In the genomic region with DNA sequence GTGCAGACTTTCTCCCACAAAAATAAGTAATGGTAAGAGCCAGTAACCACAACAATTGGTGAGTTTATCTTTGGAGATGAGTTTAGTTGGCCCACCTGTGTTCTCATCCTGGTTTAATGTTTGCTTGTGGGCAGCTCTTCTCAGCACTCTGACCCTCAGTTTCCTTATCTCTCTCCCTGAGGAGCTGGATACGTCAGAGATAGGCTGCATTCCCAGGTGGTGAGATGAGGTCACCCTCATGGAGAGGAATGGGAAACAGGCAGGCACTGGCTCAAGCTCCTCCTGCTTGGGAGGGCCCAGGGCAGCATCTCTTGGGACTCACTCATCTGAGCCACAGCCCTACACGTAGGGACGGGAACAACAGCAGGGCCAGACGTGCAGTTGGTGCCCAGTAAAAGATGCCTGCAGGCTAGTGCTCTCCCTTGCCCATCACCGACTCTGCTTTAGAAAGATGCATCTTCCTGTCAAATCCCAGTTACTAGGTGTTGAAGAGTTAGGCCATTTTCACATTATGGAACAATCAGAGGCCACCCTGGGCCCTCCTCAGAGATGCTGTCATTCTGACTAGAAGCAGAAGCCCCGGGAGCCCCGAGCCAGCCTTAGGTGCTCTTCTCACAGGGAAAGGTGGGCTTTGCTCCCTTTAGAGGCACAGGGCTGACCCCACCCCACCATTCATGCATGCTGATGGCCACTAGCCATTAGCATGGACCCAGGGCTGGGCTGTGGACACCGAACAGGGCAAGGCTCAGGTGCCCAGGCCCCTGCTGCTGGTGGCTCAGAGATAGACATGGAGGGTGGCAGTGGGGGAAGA, we compare ENCODE assay signal across 14 cellular contexts. TPM values are rescaled to one million over a fixed set of nuclear protein-coding genes. Genes with fewer than 3 reads are reported as not detected.
A peak's percentile ranks its signal among the peaks of the same experiment; 100 is the strongest.
DNase-seq lines count a peak whose midpoint lies in the region; ATAC-seq and TF ChIP-seq lines count a peak whose summit lies in the region.
"Had no signal": no experiment of that assay in that cellular context is flagged by ENCODE, and none has a peak within 500 bp of the region (broad histone marks: within the 10 kb centered on the region; RNA-seq: fewer than 3 reads in every experiment).

No MANE protein-coding gene starts in this region.

- DNase-seq in M059J (ENCODE audit: low read depth) = peak; percentile 52
- peak; percentile 71 to 79 for DNase-seq in cardiac fibroblast (ENCODE audit: low read depth in 2 of 2)
- no peak for DNase-seq in left ventricle myocardium superior
- DNase-seq in skeletal muscle cell (ENCODE audit: low read depth) = peak; percentile 16
- no peak for DNase-seq in MV-4-11 (lab: John Stamatoyannopoulos, UW)
- DNase-seq in GOT3 (lab: John Stamatoyannopoulos, UW) = no peak
- DNase-seq: activated CD4-positive, alpha-beta T cell treated with anti-CD3 and anti-CD28 coated beads, Interleukin-2, amount 50 U/mL, for 1 hour; activated effector memory CD4-positive, alpha-beta T cell treated with anti-CD3 and anti-CD28 coated beads, Interleukin-2, amount 50 U/mL, for 16 hours; gastrocnemius medialis; GF-D8; NCI-H2107 had no signal

- peak; percentile 74 for ATAC-seq in left ventricle myocardium superior
- ATAC-seq in HG02798 (IDR thresholded peaks at IDR 0.05; ENCODE audit: poor library complexity, unreplicated experiment) = no peak
- no peak for ATAC-seq in GM18873 (IDR thresholded peaks at IDR 0.05; ENCODE audit: low FRiP score, unreplicated experiment)
- ATAC-seq: gastrocnemius medialis had no signal

- no peak overlapping the region for H3K4me3 ChIP-seq in cardiac fibroblast (replicated peaks in 1 of 2; ENCODE audit: low read depth in 2 of 2, low read length in 2 of 2)
- H3K4me3 ChIP-seq in skeletal muscle cell (ENCODE audit: low read depth, low read length) = no peak overlapping the region
- H3K4me3 ChIP-seq: gastrocnemius medialis, prostate gland had no signal

- no peak for TF ChIP-seq CTCF in cardiac fibroblast (IDR thresholded peaks at IDR 0.05; ENCODE audit: low read depth, low read length)

- intact Hi-C loops in left ventricle myocardium superior (cut with micrococcal nuclease) = no loop called here

RNA-seq across cellular contexts. Expression of gene GRIP2, which starts 59.7 kb away (rescaled TPM):
- 6.8 and 7.6 TPM in 2 replicates for total RNA-seq in M059J (2014; rRNA removed; shearing (Covaris generic))
- total RNA-seq in left ventricle myocardium superior = 37.0 TPM

Comparison
In these comparisons a context has a peak if more than half of its experiments do, and no peak if none do; other contexts are left out.
1. DNase-seq: peak in M059J (single experiment), cardiac fibroblast (2 of 2) and skeletal muscle cell (single experiment); none in left ventricle myocardium superior (single experiment), MV-4-11 (single experiment) and GOT3 (single experiment).